In the genomic region with DNA sequence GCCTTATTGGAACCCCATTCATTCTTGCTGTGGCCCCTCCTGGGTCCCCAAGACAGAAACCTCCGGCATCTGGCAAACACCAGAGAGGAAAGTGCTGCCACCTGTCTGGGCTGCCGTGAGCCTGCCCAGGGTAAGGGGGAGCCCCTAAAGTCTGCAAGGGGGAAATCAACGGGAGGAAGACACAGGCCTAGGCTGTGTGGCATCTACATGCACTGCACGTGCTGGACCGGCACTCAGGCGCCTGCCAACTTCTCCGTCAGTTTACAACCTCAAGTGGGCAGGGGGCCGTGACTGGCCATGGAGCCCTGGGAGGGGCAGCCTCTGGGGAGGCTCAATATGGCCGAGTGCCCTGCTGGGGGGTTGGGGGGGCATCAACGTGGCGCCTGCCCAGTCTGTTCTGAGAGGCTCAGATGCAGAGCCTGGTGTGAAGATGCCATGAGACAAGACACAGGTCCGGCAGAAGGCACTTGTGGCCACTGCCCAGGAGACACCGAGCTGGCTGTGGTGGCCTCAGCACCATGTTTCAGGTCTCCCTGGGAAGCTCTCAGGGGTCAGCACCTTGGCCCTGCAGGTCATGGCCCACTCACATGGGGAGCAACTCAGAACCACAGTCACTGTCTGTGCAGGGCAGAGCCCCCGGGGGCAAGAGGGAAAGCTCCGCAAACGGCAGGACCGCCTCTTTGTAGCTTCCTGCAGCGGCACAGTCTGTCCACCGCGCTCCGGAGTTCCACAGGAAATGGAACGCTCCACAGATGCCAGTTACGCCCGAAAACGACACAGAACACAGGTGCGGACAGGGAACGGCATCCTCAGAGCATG, we compare ENCODE assay signal across 8 cellular contexts. TPM values are rescaled to one million over a fixed set of nuclear protein-coding genes. Genes with fewer than 3 reads are reported as not detected.
DNase-seq lines count a peak whose midpoint lies in the region; ATAC-seq and TF ChIP-seq lines count a peak whose summit lies in the region.

No MANE protein-coding gene starts in this region.

- H3K9me3 ChIP-seq in skeletal muscle satellite cell (replicated peaks; ENCODE audit: low read length) (no peaks in the 10 kb centered on the region), MM.1S (replicated peaks; ENCODE audit: insufficient read depth, low read length) (no peaks in the 10 kb centered on the region)

- no peaks in the 10 kb centered on the region for H3K27me3 Mint-ChIP-seq in Calu3 (ENCODE audit: unreplicated experiment)

- ATAC-seq in foreskin keratinocyte: peak; percentile 1
- ATAC-seq in HG03039 (IDR thresholded peaks at IDR 0.05; ENCODE audit: unreplicated experiment): no peak

- DNase-seq in Calu3 (no peak), foreskin keratinocyte (peak in 1 of 2 donors; percentile 21), MM.1S (no peak), NCI-H146 treated with DMSO at 0.1 percent for 48 hours (lab: John Stamatoyannopoulos, UW; ENCODE audit: unreplicated experiment) (no peak), NCI-H2107 treated with DMSO at 0.1 percent for 48 hours (lab: John Stamatoyannopoulos, UW; ENCODE audit: unreplicated experiment) (no peak)

- H3K9me3 Mint-ChIP-seq in Calu3 (ENCODE audit: low read depth, unreplicated experiment): no peaks in the 10 kb centered on the region

- CTCF ChIA-PET in Calu3 (lab: Charles Lee): no interaction called here

- H3K4me3 ChIP-seq in skeletal muscle satellite cell (ENCODE audit: low read length) (no peak overlapping the region), MM.1S (ENCODE audit: low read length) (no peak overlapping the region)

- H3K4me1 ChIP-seq in foreskin keratinocyte: no peaks in the 10 kb centered on the region
- peaks cover 39% of the 10 kb centered on the region for H3K4me1 ChIP-seq in skeletal muscle satellite cell (ENCODE audit: control insufficient read depth, insufficient read depth, low read length)
- peaks cover 28% of the 10 kb centered on the region for H3K4me1 ChIP-seq in MM.1S (ENCODE audit: low read length)

- peak overlapping the region; percentile 84 for H3K27ac Mint-ChIP-seq in Calu3 (ENCODE audit: unreplicated experiment)

- no peak for TF ChIP-seq CTCF in Calu3 (IDR thresholded peaks at IDR 0.05; ENCODE audit: unreplicated experiment)
- no peak for TF ChIP-seq CTCF in VCaP (conservative IDR thresholded peaks at IDR 0.05)
- TF ChIP-seq CTCF in foreskin keratinocyte (conservative IDR thresholded peaks at IDR 0.05): no peak
- no peak for TF ChIP-seq CTCF in MM.1S (IDR thresholded peaks at IDR 0.05; ENCODE audit: low read length)

- H3F3A ChIP-seq in MM.1S (ENCODE audit: insufficient read depth, low read length): peaks cover 18% of the 10 kb centered on the region

- H4K20me1 ChIP-seq in MM.1S (ENCODE audit: insufficient read depth, low read length): peaks cover 26% of the 10 kb centered on the region; the same call in 1 of the 2 replicates

- peak overlapping the region; percentile 38 for H3K4me2 ChIP-seq in skeletal muscle satellite cell (ENCODE audit: low read length)
- H3K4me2 ChIP-seq in MM.1S (ENCODE audit: low read depth, low read length): no peak overlapping the region

- H3K27ac ChIP-seq in VCaP (peak overlapping the region; percentile 77), foreskin keratinocyte (no peak overlapping the region), MM.1S (ENCODE audit: low read length) (no peak overlapping the region)

- H3K4me1 Mint-ChIP-seq in Calu3 (ENCODE audit: low read depth, unreplicated experiment): peaks cover 19% of the 10 kb centered on the region

- H3K27me3 ChIP-seq in foreskin keratinocyte (no peaks in the 10 kb centered on the region), skeletal muscle satellite cell (ENCODE audit: control insufficient read depth, insufficient read depth, low read length) (no peaks in the 10 kb centered on the region), MM.1S (replicated peaks; ENCODE audit: insufficient read depth, low read length) (no peaks in the 10 kb centered on the region)

- peaks cover 78% of the 10 kb centered on the region for H3K36me3 Mint-ChIP-seq in Calu3 (ENCODE audit: insufficient read depth, unreplicated experiment)

- BruUV-seq in Calu3 (replicated peaks; lab: Mats Ljungman, UMichigan): no TSS peak

- no peaks in the 10 kb centered on the region for H3K9me2 ChIP-seq in MM.1S (replicated peaks; ENCODE audit: insufficient read depth, low read length)

- intact Hi-C loops in Calu3 (cut with micrococcal nuclease; ENCODE audit: unreplicated experiment): no loop called here

- H3K79me2 ChIP-seq in MM.1S (ENCODE audit: low read length): peaks cover 83% of the 10 kb centered on the region

- H3K36me3 ChIP-seq in skeletal muscle satellite cell (ENCODE audit: insufficient read depth, low read length): peaks cover 41% of the 10 kb centered on the region
- no peaks in the 10 kb centered on the region; the same call in 1 of the 2 replicates for H3K36me3 ChIP-seq in MM.1S (replicated peaks; ENCODE audit: insufficient read depth, low read length)

- no peak overlapping the region for H3K9ac ChIP-seq in skeletal muscle satellite cell (ENCODE audit: low read depth, low read length)
- no peak overlapping the region for H3K9ac ChIP-seq in MM.1S (ENCODE audit: low read length)

- H3K4me3 Mint-ChIP-seq in Calu3 (ENCODE audit: low read depth, unreplicated experiment): peak overlapping the region; percentile 1

- H2AFZ ChIP-seq in MM.1S (ENCODE audit: low read length): no peak overlapping the region

RNA-seq across cellular contexts. Expression of gene UCKL1, which starts 8.4 kb away (rescaled TPM):
- total RNA-seq in Calu3 (2022) (85.1 and 86.3 TPM in 2 replicates), foreskin keratinocyte (24.9 and 28.2 TPM in 2 replicates)
- 30.2 and 30.5 TPM in 2 replicates for polyA plus RNA-seq in foreskin keratinocyte
- 16.5 and 16.6 TPM in 2 replicates for total RNA-seq in skeletal muscle satellite cell (2012; rRNA removed)

RNA-seq across cellular contexts. Expression of gene ZNF512B, which starts 21.9 kb away (rescaled TPM):
- total RNA-seq in Calu3 (2022) (58.1 and 62.8 TPM in 2 replicates), foreskin keratinocyte (13.3 and 14.5 TPM in 2 replicates)
- 6.5 and 6.8 TPM in 2 replicates for polyA plus RNA-seq in foreskin keratinocyte
- 7.1 and 9.6 TPM in 2 replicates for total RNA-seq in skeletal muscle satellite cell (2012; rRNA removed)

RNA-seq across cellular contexts. Expression of gene SAMD10, which starts 31.6 kb away (rescaled TPM):
- total RNA-seq in Calu3 (2022): 23.6 and 23.7 TPM in 2 replicates
- 1.7 and 1.8 TPM in 2 replicates for total RNA-seq in foreskin keratinocyte
- polyA plus RNA-seq in foreskin keratinocyte: 2.1 and 2.3 TPM in 2 replicates
- total RNA-seq in skeletal muscle satellite cell (2012; rRNA removed): 0.76 and 1.5 TPM in 2 replicates

RNA-seq across cellular contexts. Expression of gene PRPF6, which starts 33.1 kb away (rescaled TPM):
- 111 and 113 TPM in 2 replicates for total RNA-seq in Calu3 (2022)
- 57.8 and 62.6 TPM in 2 replicates for total RNA-seq in foreskin keratinocyte
- polyA plus RNA-seq in foreskin keratinocyte: 40.3 and 42.6 TPM in 2 replicates
- total RNA-seq in skeletal muscle satellite cell (2012; rRNA removed): 52.7 and 54.6 TPM in 2 replicates

RNA-seq across cellular contexts. Expression of gene DNAJC5, which starts 52.9 kb away (rescaled TPM):
- total RNA-seq in Calu3 (2022): 79.9 and 85.9 TPM in 2 replicates
- 71.1 and 74.0 TPM in 2 replicates for total RNA-seq in foreskin keratinocyte
- polyA plus RNA-seq in foreskin keratinocyte: 35.8 and 37.0 TPM in 2 replicates
- 47.7 and 48.9 TPM in 2 replicates for total RNA-seq in skeletal muscle satellite cell (2012; rRNA removed)
